In genomic region chr22:41688365-41689211, GRCh38 we compare ENCODE assay signal across 1 cellular context.
TF ChIP-seq lines count a peak whose summit lies in the region.

Gene SNU13, minus strand, starts transcription at chr22:41688867. Its CDS starts 71 bp downstream, at chr22:41688796.

TF ChIP-seq in K562, 482 proteins besides CTCF, POLR2A, EP300 and RAD21 (continued from another document and continues in another):
- TF ChIP-seq ARID4B (CRISPR knock-in tag; IDR thresholded peaks at IDR 0.05) (0 out of 2 replicates have a peak, but pooled peaks have one; percentile 44), CCNT2 (IDR thresholded peaks at IDR 0.05; ENCODE audit: borderline replicate concordance, extremely low read depth, insufficient read length, low read depth, low read length) (peak; percentile 52), ZFX (CRISPR knock-in tag; IDR thresholded peaks at IDR 0.05) (peak; percentile 90), POLR2G (IDR thresholded peaks at IDR 0.05; ENCODE audit: low read depth, low read length) (peak; percentile 93), SAP30 (IDR thresholded peaks at IDR 0.05; ENCODE audit: borderline replicate concordance, insufficient read depth, low read depth, low read length, poor library complexity, severe bottlenecking) (peak; percentile 61), ATF1 (CRISPR knock-in tag; IDR thresholded peaks at IDR 0.05) (no peak), ATF1 (tag; IDR thresholded peaks at IDR 0.05) (peak; percentile 90), RFX7 (CRISPR knock-in tag; IDR thresholded peaks at IDR 0.05) (no peak), ETS1 (conservative IDR thresholded peaks at IDR 0.05; ENCODE audit: control insufficient read depth, low read depth, low read length) (peak; percentile 70), ZBTB11 (CRISPR knock-in tag; IDR thresholded peaks at IDR 0.05) (peak in 1 of 3 experiments; percentile 89; a peak in 2 of 6 replicates), GTF2E2 (tag; IDR thresholded peaks at IDR 0.05) (peak; percentile 94), OTX1 (CRISPR knock-in tag; IDR thresholded peaks at IDR 0.05) (no peak), SUPT5H (IDR thresholded peaks at IDR 0.05) (peak; percentile 86), PHTF2 (CRISPR knock-in tag; IDR thresholded peaks at IDR 0.05) (0 out of 2 replicates have a peak, but pooled peaks have one; percentile 22), MNT (conservative IDR thresholded peaks at IDR 0.05) (peak; percentile 82 to 91), BCOR (IDR thresholded peaks at IDR 0.05) (peak; percentile 9; the same call in 1 of the 2 replicates), NEUROD1 (IDR thresholded peaks at IDR 0.05; ENCODE audit: borderline replicate concordance, low read depth, low read length, partially characterized antibody) (no peak), ZNF407 (IDR thresholded peaks at IDR 0.05; ENCODE audit: low read depth) (peak; percentile 67; the same call in 1 of the 2 replicates), NRF1 (conservative IDR thresholded peaks at IDR 0.05 in 1 of 2, IDR thresholded peaks at IDR 0.05 in 1 of 2) (peak; percentile 73 to 75), HDAC2 (IDR thresholded peaks at IDR 0.05) (0 out of 2 replicates have a peak, but pooled peaks have one; percentile 43), THAP12 (CRISPR knock-in tag; IDR thresholded peaks at IDR 0.05) (0 out of 2 replicates have a peak, but pooled peaks have one; percentile 35), CREB1 (IDR thresholded peaks at IDR 0.05) (peak; percentile 73), CREB1 (CRISPR knock-in tag; IDR thresholded peaks at IDR 0.05) (peak; percentile 83), ATF4 (CRISPR knock-in tag; IDR thresholded peaks at IDR 0.05) (no peak), HDAC1 (IDR thresholded peaks at IDR 0.05) (peak in 1 of 2 experiments; percentile 76; a peak in 1 of 4 replicates), HES1 (IDR thresholded peaks at IDR 0.05; ENCODE audit: low read depth) (no peak), E2F3 (CRISPR knock-in tag; IDR thresholded peaks at IDR 0.05) (0 out of 2 replicates have a peak, but pooled peaks have one; percentile 28), EGR1 (conservative IDR thresholded peaks at IDR 0.05) (0 out of 2 replicates have a peak, but pooled peaks have one; percentile 48), ZBTB7A (IDR thresholded peaks at IDR 0.05; ENCODE audit: borderline replicate concordance, control insufficient read depth, low read depth, low read length) (0 out of 2 replicates have a peak, but pooled peaks have one; percentile 52), SP1 (CRISPR knock-in tag; IDR thresholded peaks at IDR 0.05) (peak; percentile 65; the same call in 1 of the 2 replicates)
